Comparison of ENCODE assay signal across 8 cellular contexts in genomic region chr5:153707626-153708025, GRCh38.
"Had no signal": no experiment of that assay in that cellular context is flagged by ENCODE, and none has a peak within 500 bp of the region (broad histone marks: within the 10 kb centered on the region; RNA-seq: fewer than 3 reads in every experiment).

No MANE protein-coding gene starts in this region.

- ATAC-seq: GM12878 had no signal

- FAIRE-seq: G401.6, GM12878, GM12891, GM12892, GM18507, GM19239 had no signal

- H3K4me3 ChIP-seq: GM12878 had no signal

- DNase-seq: GDM1, GF-D8 had no signal
